Comparison of ENCODE assay signal across 11 cellular contexts in genomic region chr3:125231895-125232294, GRCh38. TPM values are rescaled to one million over a fixed set of nuclear protein-coding genes. Genes with fewer than 3 reads are reported as not detected.
DNase-seq lines count a peak whose midpoint lies in the region; ATAC-seq, FAIRE-seq and TF ChIP-seq lines count a peak whose summit lies in the region.
"Had no signal": no experiment of that assay in that cellular context is flagged by ENCODE, and none has a peak within 500 bp of the region (broad histone marks: within the 10 kb centered on the region; RNA-seq: fewer than 3 reads in every experiment).

No MANE protein-coding gene starts in this region.

- H3K9me3 ChIP-seq in AG04450 (ENCODE audit: control insufficient read depth, insufficient read depth, low read length) (no peaks in the 10 kb centered on the region), astrocyte (ENCODE audit: insufficient read depth, low read depth, low read length) (no peaks in the 10 kb centered on the region)

- H3K4me3 ChIP-seq in AG04450 (ENCODE audit: low read depth, low read length), result no peak overlapping the region
- H3K4me3 ChIP-seq in astrocyte (ENCODE audit: insufficient read depth, low read depth, low read length), result no peak overlapping the region

- H3K27me3 Mint-ChIP-seq in HFFc6 (ENCODE audit: insufficient read depth), result no peaks in the 10 kb centered on the region
- no peaks in the 10 kb centered on the region for H3K27me3 Mint-ChIP-seq in astrocyte (ENCODE audit: low read depth, unreplicated experiment)

- H3K4me1 Mint-ChIP-seq in HFFc6 (ENCODE audit: low read depth) (peaks cover 44% of the 10 kb centered on the region), astrocyte (ENCODE audit: low read depth, unreplicated experiment) (peaks cover 15% of the 10 kb centered on the region)

- ATAC-seq in GM18867 (IDR thresholded peaks at IDR 0.05; ENCODE audit: unreplicated experiment) (no peak), HG03175 (IDR thresholded peaks at IDR 0.05; ENCODE audit: unreplicated experiment) (no peak)

- H3K27ac ChIP-seq in AG04450 (ENCODE audit: low read depth, low read length), result no peak overlapping the region
- H3K27ac ChIP-seq in astrocyte (ENCODE audit: low read depth, low read length), result peak overlapping the region; percentile 65

- no peak for TF ChIP-seq CTCF in AG04450 (IDR thresholded peaks at IDR 0.05; ENCODE audit: low read depth, low read length)
- TF ChIP-seq CTCF in HFFc6 (IDR thresholded peaks at IDR 0.05), result no peak
- TF ChIP-seq CTCF in astrocyte (IDR thresholded peaks at IDR 0.05; ENCODE audit: insufficient read depth, low read depth, low read length), result no peak

- FAIRE-seq in astrocyte (lab: Jason Lieb, UNC), result peak; percentile 96

- no peaks in the 10 kb centered on the region for H3K79me2 ChIP-seq in astrocyte (ENCODE audit: insufficient read depth, low read length)

- H3K9ac ChIP-seq in astrocyte (ENCODE audit: low read length), result peak overlapping the region; percentile 48

- H3K27ac Mint-ChIP-seq in HFFc6, result peak overlapping the region; percentile 87
- H3K27ac Mint-ChIP-seq in astrocyte (ENCODE audit: unreplicated experiment), result peak overlapping the region; percentile 63
- H3K27ac Mint-ChIP-seq: immature natural killer cell had no signal

- peaks cover 15% of the 10 kb centered on the region for H3K4me1 ChIP-seq in astrocyte (ENCODE audit: insufficient read depth, low read length)

- POLR2A ChIA-PET in AG04450 (lab: Yijun Ruan, JAX), result interaction anchor here (0.5 kb wide), 1 partner anchor 170 kb away, joined by 4 read pairs; no protein-coding TSS in a partner anchor

- peak overlapping the region; percentile 47; the same call in 1 of the 2 replicates for H3K4me3 Mint-ChIP-seq in HFFc6
- H3K4me3 Mint-ChIP-seq in astrocyte (ENCODE audit: unreplicated experiment), result peak overlapping the region; percentile 1
- H3K4me3 Mint-ChIP-seq: immature natural killer cell had no signal

- no peaks in the 10 kb centered on the region for H3K9me3 Mint-ChIP-seq in HFFc6
- no peaks in the 10 kb centered on the region for H3K9me3 Mint-ChIP-seq in astrocyte (ENCODE audit: unreplicated experiment)
- H3K9me3 Mint-ChIP-seq: immature natural killer cell had no signal

- DNase-seq in AG04450 (ENCODE audit: low read depth, low spot score) (peak; percentile 29), HFFc6 (peak; percentile 52), astrocyte (ENCODE audit: low read depth) (peak; percentile 94), kidney tubule cell (ENCODE audit: low spot score) (peak; percentile 46), OCI-M2 (lab: John Stamatoyannopoulos, UW; ENCODE audit: unreplicated experiment) (no peak), NCI-H2107 treated with DMSO at 0.1 percent for 48 hours (lab: John Stamatoyannopoulos, UW; ENCODE audit: unreplicated experiment) (no peak)
- DNase-seq: immature natural killer cell, NCI-H2081, posterior cingulate gyrus had no signal

- H3K36me3 ChIP-seq in astrocyte (ENCODE audit: insufficient read depth, low read length), result peaks cover 6% of the 10 kb centered on the region

- H4K20me1 ChIP-seq in astrocyte (ENCODE audit: insufficient read depth, low read length), result peaks cover 6% of the 10 kb centered on the region

- peak overlapping the region; percentile 51 for H3K4me2 ChIP-seq in astrocyte (ENCODE audit: low read length)

- H2AFZ ChIP-seq in astrocyte (ENCODE audit: low read depth, low read length), result no peak overlapping the region

- H3K36me3 Mint-ChIP-seq in HFFc6 (ENCODE audit: low read depth) (peaks cover 32% of the 10 kb centered on the region), astrocyte (ENCODE audit: low read depth, unreplicated experiment) (peaks cover 9% of the 10 kb centered on the region)

- CTCF ChIA-PET in AG04450 (lab: Charles Lee), result no interaction called here

- no peaks in the 10 kb centered on the region for H3K27me3 ChIP-seq in AG04450 (ENCODE audit: control insufficient read depth, insufficient read depth, low read length)
- no peaks in the 10 kb centered on the region for H3K27me3 ChIP-seq in astrocyte (ENCODE audit: insufficient read depth, low read length)

RNA-seq across cellular contexts. Expression of gene SLC12A8, which starts 19.3 kb away (rescaled TPM):
- 15.3 and 16.0 TPM in 2 replicates for polyA plus RNA-seq in AG04450 (2011; rRNA removed)
- 15.8 and 20.1 TPM in 2 replicates for polyA minus RNA-seq in AG04450 (2011; rRNA and poly(A)+ RNA removed)
- 1 to 10 TPM; 1.8 to 4.6 (median 3.7) TPM for total RNA-seq in HFFc6 (2021; fragmentation: NEBNext Ultra II Directional; extraction: Animal tissue kit (Norgen Biotek cat#: 25700))
- total RNA-seq in astrocyte, result 4.2 and 4.4 TPM in 2 replicates

Comparison
In these comparisons a context has a peak if more than half of its experiments do, and no peak if none do; other contexts are left out.
1. DNase-seq: peak in AG04450 (single experiment), HFFc6 (single experiment), astrocyte (single experiment) and kidney tubule cell (single experiment); none in OCI-M2 (single experiment) and NCI-H2107 treated with DMSO at 0.1 percent for 48 hours (single experiment).